ENCODE assay signal across 1 cellular context in the genomic region with DNA sequence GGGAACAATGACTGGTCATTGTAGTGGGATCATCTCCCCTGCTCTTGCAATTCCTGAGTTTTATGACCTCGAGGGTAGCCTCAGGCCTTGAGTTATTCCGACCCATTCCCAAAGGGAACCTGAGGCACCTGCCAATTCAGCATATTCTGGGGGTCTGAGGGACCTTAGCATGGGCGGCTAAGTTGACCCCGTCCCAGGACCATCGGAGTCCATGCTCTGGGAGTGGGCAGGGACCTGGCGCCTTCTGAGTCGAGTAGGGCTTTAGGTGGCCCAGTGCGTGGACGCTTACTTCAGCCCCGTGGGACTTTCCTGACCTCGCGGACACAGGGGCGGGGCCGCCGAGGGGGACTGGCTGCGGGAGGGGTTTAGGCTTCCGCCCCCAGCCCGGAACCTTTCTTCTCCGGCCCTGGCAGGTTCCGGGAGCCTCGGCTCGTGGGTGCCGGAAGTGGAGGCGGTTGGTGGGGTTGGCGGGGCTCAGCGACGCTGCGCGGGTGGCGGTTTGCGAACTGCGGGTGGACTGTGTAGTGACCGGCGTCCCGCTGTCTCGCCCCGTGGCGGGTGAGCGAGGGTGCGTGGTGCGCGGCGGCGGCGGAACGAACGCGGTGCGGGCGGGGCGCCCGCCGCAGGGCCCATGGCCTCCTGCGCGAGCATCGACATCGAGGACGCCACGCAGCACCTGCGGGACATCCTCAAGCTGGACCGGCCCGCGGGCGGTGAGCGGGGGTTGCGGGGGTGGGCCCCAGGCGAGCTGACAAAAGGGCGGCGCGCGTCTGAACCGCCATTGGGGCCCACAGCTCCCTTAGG.
A peak's percentile ranks its signal among the peaks of the same experiment; 100 is the strongest.
TF ChIP-seq lines count a peak whose summit lies in the region.

A gene with protein sequence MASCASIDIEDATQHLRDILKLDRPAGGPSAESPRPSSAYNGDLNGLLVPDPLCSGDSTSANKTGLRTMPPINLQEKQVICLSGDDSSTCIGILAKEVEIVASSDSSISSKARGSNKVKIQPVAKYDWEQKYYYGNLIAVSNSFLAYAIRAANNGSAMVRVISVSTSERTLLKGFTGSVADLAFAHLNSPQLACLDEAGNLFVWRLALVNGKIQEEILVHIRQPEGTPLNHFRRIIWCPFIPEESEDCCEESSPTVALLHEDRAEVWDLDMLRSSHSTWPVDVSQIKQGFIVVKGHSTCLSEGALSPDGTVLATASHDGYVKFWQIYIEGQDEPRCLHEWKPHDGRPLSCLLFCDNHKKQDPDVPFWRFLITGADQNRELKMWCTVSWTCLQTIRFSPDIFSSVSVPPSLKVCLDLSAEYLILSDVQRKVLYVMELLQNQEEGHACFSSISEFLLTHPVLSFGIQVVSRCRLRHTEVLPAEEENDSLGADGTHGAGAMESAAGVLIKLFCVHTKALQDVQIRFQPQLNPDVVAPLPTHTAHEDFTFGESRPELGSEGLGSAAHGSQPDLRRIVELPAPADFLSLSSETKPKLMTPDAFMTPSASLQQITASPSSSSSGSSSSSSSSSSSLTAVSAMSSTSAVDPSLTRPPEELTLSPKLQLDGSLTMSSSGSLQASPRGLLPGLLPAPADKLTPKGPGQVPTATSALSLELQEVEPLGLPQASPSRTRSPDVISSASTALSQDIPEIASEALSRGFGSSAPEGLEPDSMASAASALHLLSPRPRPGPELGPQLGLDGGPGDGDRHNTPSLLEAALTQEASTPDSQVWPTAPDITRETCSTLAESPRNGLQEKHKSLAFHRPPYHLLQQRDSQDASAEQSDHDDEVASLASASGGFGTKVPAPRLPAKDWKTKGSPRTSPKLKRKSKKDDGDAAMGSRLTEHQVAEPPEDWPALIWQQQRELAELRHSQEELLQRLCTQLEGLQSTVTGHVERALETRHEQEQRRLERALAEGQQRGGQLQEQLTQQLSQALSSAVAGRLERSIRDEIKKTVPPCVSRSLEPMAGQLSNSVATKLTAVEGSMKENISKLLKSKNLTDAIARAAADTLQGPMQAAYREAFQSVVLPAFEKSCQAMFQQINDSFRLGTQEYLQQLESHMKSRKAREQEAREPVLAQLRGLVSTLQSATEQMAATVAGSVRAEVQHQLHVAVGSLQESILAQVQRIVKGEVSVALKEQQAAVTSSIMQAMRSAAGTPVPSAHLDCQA (N-terminal part only) (plus strand): TSS at position 422 of the 804 bp plus-strand sequence. CDS start 210 bp downstream, at position 632.

TF ChIP-seq in GM12878, 131 proteins besides CTCF, POLR2A, EP300 and RAD21 (continued from another document and continues in another):
- TF ChIP-seq, protein P1, sequence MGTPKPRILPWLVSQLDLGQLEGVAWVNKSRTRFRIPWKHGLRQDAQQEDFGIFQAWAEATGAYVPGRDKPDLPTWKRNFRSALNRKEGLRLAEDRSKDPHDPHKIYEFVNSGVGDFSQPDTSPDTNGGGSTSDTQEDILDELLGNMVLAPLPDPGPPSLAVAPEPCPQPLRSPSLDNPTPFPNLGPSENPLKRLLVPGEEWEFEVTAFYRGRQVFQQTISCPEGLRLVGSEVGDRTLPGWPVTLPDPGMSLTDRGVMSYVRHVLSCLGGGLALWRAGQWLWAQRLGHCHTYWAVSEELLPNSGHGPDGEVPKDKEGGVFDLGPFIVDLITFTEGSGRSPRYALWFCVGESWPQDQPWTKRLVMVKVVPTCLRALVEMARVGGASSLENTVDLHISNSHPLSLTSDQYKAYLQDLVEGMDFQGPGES (IDR thresholded peaks at IDR 0.05) = peak; percentile 58; the same call in 1 of the 2 replicates
- TF ChIP-seq IKZF2 (IDR thresholded peaks at IDR 0.05) (0 out of 4 replicates have a peak, but pooled peaks of 1 of the 2 experiments have one; percentile 34), SMAD5 (IDR thresholded peaks at IDR 0.05; ENCODE audit: low read depth) (peak; percentile 54; the same call in 1 of the 2 replicates), MXI1 (IDR thresholded peaks at IDR 0.05; ENCODE audit: low read depth, low read length) (peak; percentile 63), RUNX3 (IDR thresholded peaks at IDR 0.05; ENCODE audit: low read length) (peak; percentile 87), TBL1XR1 (IDR thresholded peaks at IDR 0.05; ENCODE audit: low read depth, low read length) (peak; percentile 58; the same call in 1 of the 2 replicates), FOXK2 (IDR thresholded peaks at IDR 0.05) (peak; percentile 39; the same call in 1 of the 2 replicates), CBFB (IDR thresholded peaks at IDR 0.05; ENCODE audit: low read depth) (peak; percentile 82), POU2F2 (IDR thresholded peaks at IDR 0.05; ENCODE audit: borderline replicate concordance, low read depth, low read length) (peak; percentile 91), NR2C1 (IDR thresholded peaks at IDR 0.05) (peak; percentile 88), POLR2AphosphoS2 (IDR thresholded peaks at IDR 0.05; ENCODE audit: low read depth, low read length) (peak; percentile 84), PML (IDR thresholded peaks at IDR 0.05; ENCODE audit: low read length) (peak; percentile 91; the same call in 1 of the 2 replicates), TCF12 (IDR thresholded peaks at IDR 0.05; ENCODE audit: low read depth, low read length) (peak; percentile 59; the same call in 1 of the 2 replicates), IKZF1 (conservative IDR thresholded peaks at IDR 0.05) (peak; percentile 86), CREB1 (IDR thresholded peaks at IDR 0.05; ENCODE audit: low read depth) (peak; percentile 83), FOXM1 (IDR thresholded peaks at IDR 0.05; ENCODE audit: low read depth, low read length) (0 out of 2 replicates have a peak, but pooled peaks have one; percentile 35), NBN (IDR thresholded peaks at IDR 0.05) (peak; percentile 79), ZNF24 (IDR thresholded peaks at IDR 0.05) (peak; percentile 74; the same call in 1 of the 2 replicates), SMARCA5 (IDR thresholded peaks at IDR 0.05) (peak; percentile 85; the same call in 1 of the 2 replicates), ZNF274 (IDR thresholded peaks at IDR 0.05; ENCODE audit: insufficient read depth, insufficient read length) (no peak), TARDBP (IDR thresholded peaks at IDR 0.05; ENCODE audit: borderline replicate concordance) (peak; percentile 77), SMAD1 (IDR thresholded peaks at IDR 0.05; ENCODE audit: low read depth, partially characterized antibody) (peak; percentile 13), PAX8 (IDR thresholded peaks at IDR 0.05) (no peak), MEF2A (IDR thresholded peaks at IDR 0.05; ENCODE audit: insufficient read depth, low read depth, low read length) (peak; percentile 72; the same call in 1 of the 2 replicates), STAT3 (IDR thresholded peaks at IDR 0.05; ENCODE audit: low read depth, low read length) (no peak)
- TF ChIP-seq, protein P2, sequence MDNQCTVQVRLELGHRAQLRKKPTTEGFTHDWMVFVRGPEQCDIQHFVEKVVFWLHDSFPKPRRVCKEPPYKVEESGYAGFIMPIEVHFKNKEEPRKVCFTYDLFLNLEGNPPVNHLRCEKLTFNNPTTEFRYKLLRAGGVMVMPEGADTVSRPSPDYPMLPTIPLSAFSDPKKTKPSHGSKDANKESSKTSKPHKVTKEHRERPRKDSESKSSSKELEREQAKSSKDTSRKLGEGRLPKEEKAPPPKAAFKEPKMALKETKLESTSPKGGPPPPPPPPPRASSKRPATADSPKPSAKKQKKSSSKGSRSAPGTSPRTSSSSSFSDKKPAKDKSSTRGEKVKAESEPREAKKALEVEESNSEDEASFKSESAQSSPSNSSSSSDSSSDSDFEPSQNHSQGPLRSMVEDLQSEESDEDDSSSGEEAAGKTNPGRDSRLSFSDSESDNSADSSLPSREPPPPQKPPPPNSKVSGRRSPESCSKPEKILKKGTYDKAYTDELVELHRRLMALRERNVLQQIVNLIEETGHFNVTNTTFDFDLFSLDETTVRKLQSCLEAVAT (IDR thresholded peaks at IDR 0.05) = peak; percentile 36; the same call in 1 of the 2 replicates
- TF ChIP-seq, protein P3, sequence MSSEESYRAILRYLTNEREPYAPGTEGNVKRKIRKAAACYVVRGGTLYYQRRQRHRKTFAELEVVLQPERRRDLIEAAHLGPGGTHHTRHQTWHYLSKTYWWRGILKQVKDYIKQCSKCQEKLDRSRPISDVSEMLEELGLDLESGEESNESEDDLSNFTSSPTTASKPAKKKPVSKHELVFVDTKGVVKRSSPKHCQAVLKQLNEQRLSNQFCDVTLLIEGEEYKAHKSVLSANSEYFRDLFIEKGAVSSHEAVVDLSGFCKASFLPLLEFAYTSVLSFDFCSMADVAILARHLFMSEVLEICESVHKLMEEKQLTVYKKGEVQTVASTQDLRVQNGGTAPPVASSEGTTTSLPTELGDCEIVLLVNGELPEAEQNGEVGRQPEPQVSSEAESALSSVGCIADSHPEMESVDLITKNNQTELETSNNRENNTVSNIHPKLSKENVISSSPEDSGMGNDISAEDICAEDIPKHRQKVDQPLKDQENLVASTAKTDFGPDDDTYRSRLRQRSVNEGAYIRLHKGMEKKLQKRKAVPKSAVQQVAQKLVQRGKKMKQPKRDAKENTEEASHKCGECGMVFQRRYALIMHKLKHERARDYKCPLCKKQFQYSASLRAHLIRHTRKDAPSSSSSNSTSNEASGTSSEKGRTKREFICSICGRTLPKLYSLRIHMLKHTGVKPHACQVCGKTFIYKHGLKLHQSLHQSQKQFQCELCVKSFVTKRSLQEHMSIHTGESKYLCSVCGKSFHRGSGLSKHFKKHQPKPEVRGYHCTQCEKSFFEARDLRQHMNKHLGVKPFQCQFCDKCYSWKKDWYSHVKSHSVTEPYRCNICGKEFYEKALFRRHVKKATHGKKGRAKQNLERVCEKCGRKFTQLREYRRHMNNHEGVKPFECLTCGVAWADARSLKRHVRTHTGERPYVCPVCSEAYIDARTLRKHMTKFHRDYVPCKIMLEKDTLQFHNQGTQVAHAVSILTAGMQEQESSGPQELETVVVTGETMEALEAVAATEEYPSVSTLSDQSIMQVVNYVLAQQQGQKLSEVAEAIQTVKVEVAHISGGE (CRISPR knock-in tag; IDR thresholded peaks at IDR 0.05) = peak; percentile 95
- TF ChIP-seq, protein P4, sequence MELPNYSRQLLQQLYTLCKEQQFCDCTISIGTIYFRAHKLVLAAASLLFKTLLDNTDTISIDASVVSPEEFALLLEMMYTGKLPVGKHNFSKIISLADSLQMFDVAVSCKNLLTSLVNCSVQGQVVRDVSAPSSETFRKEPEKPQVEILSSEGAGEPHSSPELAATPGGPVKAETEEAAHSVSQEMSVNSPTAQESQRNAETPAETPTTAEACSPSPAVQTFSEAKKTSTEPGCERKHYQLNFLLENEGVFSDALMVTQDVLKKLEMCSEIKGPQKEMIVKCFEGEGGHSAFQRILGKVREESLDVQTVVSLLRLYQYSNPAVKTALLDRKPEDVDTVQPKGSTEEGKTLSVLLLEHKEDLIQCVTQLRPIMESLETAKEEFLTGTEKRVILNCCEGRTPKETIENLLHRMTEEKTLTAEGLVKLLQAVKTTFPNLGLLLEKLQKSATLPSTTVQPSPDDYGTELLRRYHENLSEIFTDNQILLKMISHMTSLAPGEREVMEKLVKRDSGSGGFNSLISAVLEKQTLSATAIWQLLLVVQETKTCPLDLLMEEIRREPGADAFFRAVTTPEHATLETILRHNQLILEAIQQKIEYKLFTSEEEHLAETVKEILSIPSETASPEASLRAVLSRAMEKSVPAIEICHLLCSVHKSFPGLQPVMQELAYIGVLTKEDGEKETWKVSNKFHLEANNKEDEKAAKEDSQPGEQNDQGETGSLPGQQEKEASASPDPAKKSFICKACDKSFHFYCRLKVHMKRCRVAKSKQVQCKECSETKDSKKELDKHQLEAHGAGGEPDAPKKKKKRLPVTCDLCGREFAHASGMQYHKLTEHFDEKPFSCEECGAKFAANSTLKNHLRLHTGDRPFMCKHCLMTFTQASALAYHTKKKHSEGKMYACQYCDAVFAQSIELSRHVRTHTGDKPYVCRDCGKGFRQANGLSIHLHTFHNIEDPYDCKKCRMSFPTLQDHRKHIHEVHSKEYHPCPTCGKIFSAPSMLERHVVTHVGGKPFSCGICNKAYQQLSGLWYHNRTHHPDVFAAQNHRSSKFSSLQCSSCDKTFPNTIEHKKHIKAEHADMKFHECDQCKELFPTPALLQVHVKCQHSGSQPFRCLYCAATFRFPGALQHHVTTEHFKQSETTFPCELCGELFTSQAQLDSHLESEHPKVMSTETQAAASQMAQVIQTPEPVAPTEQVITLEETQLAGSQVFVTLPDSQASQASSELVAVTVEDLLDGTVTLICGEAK (IDR thresholded peaks at IDR 0.05; ENCODE audit: borderline replicate concordance) = peak; percentile 98
- TF ChIP-seq, protein P5, sequence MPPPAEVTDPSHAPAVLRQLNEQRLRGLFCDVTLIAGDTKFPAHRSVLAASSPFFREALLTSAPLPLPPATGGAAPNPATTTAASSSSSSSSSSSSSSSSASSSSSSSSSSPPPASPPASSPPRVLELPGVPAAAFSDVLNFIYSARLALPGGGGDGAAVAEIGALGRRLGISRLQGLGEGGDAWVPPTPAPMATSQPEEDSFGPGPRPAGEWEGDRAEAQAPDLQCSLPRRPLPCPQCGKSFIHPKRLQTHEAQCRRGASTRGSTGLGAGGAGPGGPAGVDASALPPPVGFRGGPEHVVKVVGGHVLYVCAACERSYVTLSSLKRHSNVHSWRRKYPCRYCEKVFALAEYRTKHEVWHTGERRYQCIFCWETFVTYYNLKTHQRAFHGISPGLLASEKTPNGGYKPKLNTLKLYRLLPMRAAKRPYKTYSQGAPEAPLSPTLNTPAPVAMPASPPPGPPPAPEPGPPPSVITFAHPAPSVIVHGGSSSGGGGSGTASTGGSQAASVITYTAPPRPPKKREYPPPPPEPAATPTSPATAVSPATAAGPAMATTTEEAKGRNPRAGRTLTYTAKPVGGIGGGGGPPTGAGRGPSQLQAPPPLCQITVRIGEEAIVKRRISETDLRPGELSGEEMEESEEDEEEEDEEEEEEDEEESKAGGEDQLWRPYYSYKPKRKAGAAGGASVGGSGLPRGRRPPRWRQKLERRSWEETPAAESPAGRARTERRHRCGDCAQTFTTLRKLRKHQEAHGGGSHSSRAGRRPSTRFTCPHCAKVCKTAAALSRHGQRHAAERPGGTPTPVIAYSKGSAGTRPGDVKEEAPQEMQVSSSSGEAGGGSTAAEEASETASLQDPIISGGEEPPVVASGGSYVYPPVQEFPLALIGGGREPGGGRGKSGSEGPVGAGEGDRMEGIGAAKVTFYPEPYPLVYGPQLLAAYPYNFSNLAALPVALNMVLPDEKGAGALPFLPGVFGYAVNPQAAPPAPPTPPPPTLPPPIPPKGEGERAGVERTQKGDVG (CRISPR knock-in tag; IDR thresholded peaks at IDR 0.05) = no peak
- TF ChIP-seq, protein P6, sequence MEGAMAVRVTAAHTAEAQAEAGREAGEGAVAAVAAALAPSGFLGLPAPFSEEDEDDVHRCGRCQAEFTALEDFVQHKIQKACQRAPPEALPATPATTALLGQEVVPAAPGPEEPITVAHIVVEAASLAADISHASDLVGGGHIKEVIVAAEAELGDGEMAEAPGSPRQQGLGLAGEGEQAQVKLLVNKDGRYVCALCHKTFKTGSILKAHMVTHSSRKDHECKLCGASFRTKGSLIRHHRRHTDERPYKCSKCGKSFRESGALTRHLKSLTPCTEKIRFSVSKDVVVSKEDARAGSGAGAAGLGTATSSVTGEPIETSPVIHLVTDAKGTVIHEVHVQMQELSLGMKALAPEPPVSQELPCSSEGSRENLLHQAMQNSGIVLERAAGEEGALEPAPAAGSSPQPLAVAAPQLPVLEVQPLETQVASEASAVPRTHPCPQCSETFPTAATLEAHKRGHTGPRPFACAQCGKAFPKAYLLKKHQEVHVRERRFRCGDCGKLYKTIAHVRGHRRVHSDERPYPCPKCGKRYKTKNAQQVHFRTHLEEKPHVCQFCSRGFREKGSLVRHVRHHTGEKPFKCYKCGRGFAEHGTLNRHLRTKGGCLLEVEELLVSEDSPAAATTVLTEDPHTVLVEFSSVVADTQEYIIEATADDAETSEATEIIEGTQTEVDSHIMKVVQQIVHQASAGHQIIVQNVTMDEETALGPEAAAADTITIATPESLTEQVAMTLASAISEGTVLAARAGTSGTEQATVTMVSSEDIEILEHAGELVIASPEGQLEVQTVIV (IDR thresholded peaks at IDR 0.05; ENCODE audit: borderline replicate concordance, partially characterized antibody) = peak; percentile 39
